ENCODE assay signal across 9 cellular contexts in the genomic region with DNA sequence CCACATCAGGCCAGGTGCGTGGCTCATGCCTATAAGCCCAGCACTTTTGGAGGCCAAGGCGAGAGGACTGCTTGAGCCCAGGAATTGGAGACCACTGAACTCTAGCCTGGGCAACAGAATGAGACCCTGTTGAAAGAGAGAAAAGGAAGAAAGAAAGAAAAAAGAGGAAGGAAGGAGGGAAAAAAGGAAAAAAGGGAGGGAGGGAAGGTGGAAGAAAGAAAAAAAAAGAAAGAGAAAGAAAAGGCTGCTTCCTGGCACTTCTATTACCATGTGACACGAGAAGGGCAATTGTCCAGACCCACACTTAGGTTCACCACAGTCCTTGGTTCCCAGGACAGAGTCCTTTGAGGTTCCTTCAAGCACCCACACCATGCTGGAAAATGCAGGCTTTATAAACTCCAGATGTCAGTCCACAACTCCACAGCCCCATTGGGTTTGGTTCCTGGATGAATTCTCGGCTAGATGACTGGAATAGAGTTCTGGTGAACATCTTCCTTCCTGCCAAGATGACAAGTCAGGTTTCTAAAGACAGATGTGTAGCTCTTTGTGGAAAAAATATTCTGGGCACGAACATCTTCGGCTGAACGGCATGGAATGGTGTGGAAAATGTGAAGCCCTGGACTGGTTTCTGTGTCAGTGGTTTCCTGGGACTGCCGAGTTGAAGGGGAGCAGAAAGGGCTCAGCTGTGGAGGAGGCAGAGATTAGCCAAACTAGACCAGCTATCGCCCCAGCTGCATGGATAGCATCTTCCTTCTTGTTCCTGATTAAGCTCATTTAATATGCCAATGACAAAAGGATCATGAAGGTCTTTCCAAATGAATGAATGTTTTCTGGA. TPM values are rescaled to one million over a fixed set of nuclear protein-coding genes. Genes with fewer than 3 reads are reported as not detected.
DNase-seq lines count a peak whose midpoint lies in the region; ATAC-seq and TF ChIP-seq lines count a peak whose summit lies in the region.
"Had no signal": no experiment of that assay in that cellular context is flagged by ENCODE, and none has a peak within 500 bp of the region (broad histone marks: within the 10 kb centered on the region; RNA-seq: fewer than 3 reads in every experiment).

No MANE protein-coding gene starts in this region.

- H3K27me3 ChIP-seq in esophagus muscularis mucosa (no peaks in the 10 kb centered on the region), skeletal muscle tissue (ENCODE audit: control insufficient read depth in 3 of 3, insufficient read depth in 3 of 3, low read length in 3 of 3) (no peaks in the 10 kb centered on the region)
- no peaks in the 10 kb centered on the region for H3K27me3 ChIP-seq in naive thymus-derived CD4-positive, alpha-beta T cell (ENCODE audit: control insufficient read depth in 2 of 2, insufficient read depth in 2 of 2, low read length in 2 of 2)

- H3K9me3 ChIP-seq in esophagus muscularis mucosa = no peaks in the 10 kb centered on the region
- no peaks in the 10 kb centered on the region for H3K9me3 ChIP-seq in skeletal muscle tissue (ENCODE audit: control insufficient read depth in 3 of 3, low read length in 3 of 3)
- H3K9me3 ChIP-seq in naive thymus-derived CD4-positive, alpha-beta T cell (ENCODE audit: control insufficient read depth in 2 of 3, low read length in 3 of 3) = no peaks in the 10 kb centered on the region

- no peak for TF ChIP-seq POLR2A in esophagus muscularis mucosa (IDR thresholded peaks at IDR 0.05; ENCODE audit: low read depth)

- H3K27ac ChIP-seq in esophagus muscularis mucosa (replicated peaks in 1 of 4) (peak overlapping the region; percentile 1 to 40 (median 12)), skeletal muscle tissue (ENCODE audit: low read depth, low read length) (peak overlapping the region; percentile 39)
- H3K27ac ChIP-seq in naive thymus-derived CD4-positive, alpha-beta T cell (ENCODE audit: low read depth, low read length) = no peak overlapping the region

- peak overlapping the region in 2 of 4 donors; percentile 2 to 7 for H3K4me3 ChIP-seq in esophagus muscularis mucosa
- H3K4me3 ChIP-seq in skeletal muscle tissue (ENCODE audit: low read length in 3 of 3) = no peak overlapping the region
- H3K4me3 ChIP-seq in naive thymus-derived CD4-positive, alpha-beta T cell (ENCODE audit: low read length) = no peak overlapping the region

- WGBS in esophagus muscularis mucosa = 56% methylated on average over 9 of the region's 9 CpGs

- H3K27ac Mint-ChIP-seq in naive thymus-derived CD4-positive, alpha-beta T cell = peak overlapping the region in 1 of 9 donors; percentile 60

- TF ChIP-seq CTCF in esophagus muscularis mucosa (IDR thresholded peaks at IDR 0.05) = no peak

- intact Hi-C loops in esophagus muscularis mucosa (cut with DNase I) = loop anchor here (2.0 kb wide), 1 partner anchor 128 kb away; no protein-coding TSS in a partner anchor
- intact Hi-C loops in naive thymus-derived CD4-positive, alpha-beta T cell (cut with micrococcal nuclease) = loop anchor here (1.0 to 5.0 kb wide), 8 partner anchors 17 to 1598 kb away; a partner anchor contains a TSS

- H3K36me3 ChIP-seq in esophagus muscularis mucosa (no peaks in the 10 kb centered on the region), skeletal muscle tissue (ENCODE audit: control insufficient read depth in 3 of 3, insufficient read depth in 3 of 3, low read length in 3 of 3) (no peaks in the 10 kb centered on the region)
- no peaks in the 10 kb centered on the region for H3K36me3 ChIP-seq in naive thymus-derived CD4-positive, alpha-beta T cell (ENCODE audit: control insufficient read depth in 2 of 3, insufficient read depth in 3 of 3, low read length in 3 of 3)

- H3K4me1 ChIP-seq in esophagus muscularis mucosa (peaks cover 7 to 9% (median 8%) of the 10 kb centered on the region in 4 donors), skeletal muscle tissue (ENCODE audit: control insufficient read depth in 3 of 3, insufficient read depth in 3 of 3, low read length in 3 of 3) (peaks cover 0 to 3% (median 0%) of the 10 kb centered on the region in 3 donors)
- H3K4me1 ChIP-seq in naive thymus-derived CD4-positive, alpha-beta T cell (ENCODE audit: control insufficient read depth in 2 of 2, insufficient read depth in 2 of 2, low read length in 2 of 2) = no peaks in the 10 kb centered on the region

- no peak overlapping the region for H3K9ac ChIP-seq in skeletal muscle tissue (ENCODE audit: low read depth in 1 of 3, low read length in 3 of 3)

- POLR2A ChIA-PET in naive thymus-derived CD4-positive, alpha-beta T cell (lab: Charles Lee) = no interaction called here

- peaks cover 0 to 16% (median 0%) of the 10 kb centered on the region in 5 donors for H3K36me3 Mint-ChIP-seq in naive thymus-derived CD4-positive, alpha-beta T cell

- H3K4me1 Mint-ChIP-seq in naive thymus-derived CD4-positive, alpha-beta T cell = peaks cover 0 to 25% (median 6%) of the 10 kb centered on the region in 7 donors

- ATAC-seq in GM19455 (IDR thresholded peaks at IDR 0.05; ENCODE audit: unreplicated experiment) = peak; percentile 12
- peak; percentile 4 for ATAC-seq in HG03354 (IDR thresholded peaks at IDR 0.05; ENCODE audit: poor library complexity, severe bottlenecking, unreplicated experiment)
- no peak for ATAC-seq in naive thymus-derived CD4-positive, alpha-beta T cell

- DNase-seq in esophagus muscularis mucosa (ENCODE audit: extremely low spot score) (no peak), hippocampal formation (lab: John Stamatoyannopoulos, UW) (no peak), NCI-H2029 treated with DMSO at 0.1 percent for 48 hours (lab: John Stamatoyannopoulos, UW) (no peak)
- DNase-seq in naive thymus-derived CD4-positive, alpha-beta T cell = no peak
- DNase-seq in activated T-cell treated with anti-CD3 and anti-CD28 coated beads, Interleukin-2, amount 50 U/mL, for 1 hour = no peak
- DNase-seq: NCI-H510A had no signal

- CTCF ChIA-PET in naive thymus-derived CD4-positive, alpha-beta T cell (lab: Charles Lee) = interaction anchor here (0.6 to 2.0 kb wide), 11 partner anchors 10 to 130 kb away, joined by 3 to 13 read pairs (median 4); no protein-coding TSS in a partner anchor

- H3K4me3 Mint-ChIP-seq in naive thymus-derived CD4-positive, alpha-beta T cell = peak overlapping the region in 1 of 10 donors; percentile 18

- peaks cover 0 to 4% (median 0%) of the 10 kb centered on the region in 5 donors for H3K27me3 Mint-ChIP-seq in naive thymus-derived CD4-positive, alpha-beta T cell

- H3K9me3 Mint-ChIP-seq in naive thymus-derived CD4-positive, alpha-beta T cell = no peaks in the 10 kb centered on the region

- TF ChIP-seq EP300 in esophagus muscularis mucosa (IDR thresholded peaks at IDR 0.05) = no peak

RNA-seq across cellular contexts. Expression of a gene that starts 32.5 kb away (rescaled TPM):
- total RNA-seq in esophagus muscularis mucosa (10 to 100 TPM; 10.4 to 29.7 (median 18.9) TPM), skeletal muscle tissue (32.9 TPM)
- total RNA-seq in naive thymus-derived CD4-positive, alpha-beta T cell = 10 to 100 TPM in 1 of 5 experiments, 1 to 10 TPM in 4; 1.5 to 29.3 (median 2.8) TPM
- 10 to 100 TPM in 1 of 2 donors, 1 to 10 TPM in 1; 5.3 to 15.7 TPM for polyA plus RNA-seq in naive thymus-derived CD4-positive, alpha-beta T cell
